ENCODE assay signal across 9 cellular contexts in the genomic region with DNA sequence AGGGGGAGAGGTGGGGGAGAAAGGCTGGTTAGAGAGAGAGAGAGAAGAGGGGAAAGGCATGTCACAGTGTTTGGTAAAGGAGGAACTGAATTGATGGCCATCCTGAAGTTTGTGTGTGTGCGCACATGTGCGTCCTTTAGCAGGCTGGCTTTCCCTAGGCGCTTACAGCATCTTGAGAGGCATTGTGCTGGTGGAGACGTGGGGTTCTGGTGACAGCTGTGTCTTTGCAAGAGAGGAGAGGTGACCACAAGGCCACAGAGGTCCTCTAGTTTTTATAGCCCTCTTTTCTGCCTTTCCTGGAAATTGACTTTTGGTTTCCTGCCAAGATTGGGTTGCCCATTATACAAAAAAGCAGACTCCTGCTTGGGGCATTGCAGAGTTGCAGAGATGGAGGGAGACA.
DNase-seq lines count a peak whose midpoint lies in the region; TF ChIP-seq lines count a peak whose summit lies in the region.
"Had no signal": no experiment of that assay in that cellular context is flagged by ENCODE, and none has a peak within 500 bp of the region (broad histone marks: within the 10 kb centered on the region; RNA-seq: fewer than 3 reads in every experiment).

No MANE protein-coding gene starts in this region.

- H3K9me3 ChIP-seq in Peyer's patch = peaks cover 0 to 4% (median 0%) of the 10 kb centered on the region in 4 donors
- peaks cover 0 to 12% (median 9%) of the 10 kb centered on the region in 4 donors for H3K9me3 ChIP-seq in esophagus muscularis mucosa
- H3K9me3 ChIP-seq in SJCRH30 (replicated peaks) = no peaks in the 10 kb centered on the region

- peaks cover 0 to 21% (median 0%) of the 10 kb centered on the region in 4 donors for H3K4me1 ChIP-seq in Peyer's patch
- peaks cover 0 to 14% (median 11%) of the 10 kb centered on the region in 4 donors for H3K4me1 ChIP-seq in esophagus muscularis mucosa
- H3K4me1 ChIP-seq in SJCRH30 = no peaks in the 10 kb centered on the region

- TF ChIP-seq CTCF in Peyer's patch (IDR thresholded peaks at IDR 0.05) (no peak), esophagus muscularis mucosa (IDR thresholded peaks at IDR 0.05) (no peak)

- H3K27me3 ChIP-seq in Peyer's patch = no peaks in the 10 kb centered on the region
- H3K27me3 ChIP-seq in esophagus muscularis mucosa = peaks cover 0 to 49% (median 0%) of the 10 kb centered on the region in 4 donors
- H3K27me3 ChIP-seq in SJCRH30 = no peaks in the 10 kb centered on the region

- H3K4me3 ChIP-seq in Peyer's patch (peak overlapping the region; percentile 28 to 46 (median 40)), esophagus muscularis mucosa (peak overlapping the region in 3 of 4 donors; percentile 33 to 41 (median 37)), SJCRH30 (no peak overlapping the region)

- DNase-seq in NCI-H510A treated with DMSO at 0.1 percent for 48 hours (lab: John Stamatoyannopoulos, UW) = peak; percentile 21
- no peak for DNase-seq in NCI-H510A (lab: John Stamatoyannopoulos, UW)
- DNase-seq in Peyer's patch = no peak
- DNase-seq in esophagus muscularis mucosa (ENCODE audit: extremely low spot score) = no peak
- peak; percentile 16 to 22 for DNase-seq in stimulated activated CD8-positive, alpha-beta memory T cell treated with anti-CD3 and anti-CD28 coated beads, Interleukin-15, amount 100 ng/mL, for 48 hours (ENCODE audit: low read depth in 2 of 2)
- no peak for DNase-seq in activated effector memory CD4-positive, alpha-beta T cell treated with anti-CD3 and anti-CD28 coated beads, Interleukin-2, amount 50 U/mL, for 16 hours
- no peak for DNase-seq in SJCRH30
- DNase-seq in glomerular visceral epithelial cell (ENCODE audit: extremely low spot score) = no peak
- DNase-seq: cortex of kidney had no signal

- no peak for TF ChIP-seq EP300 in esophagus muscularis mucosa (IDR thresholded peaks at IDR 0.05)

- TF ChIP-seq POLR2A in Peyer's patch (IDR thresholded peaks at IDR 0.05) = no peak
- TF ChIP-seq POLR2A in esophagus muscularis mucosa (IDR thresholded peaks at IDR 0.05; ENCODE audit: low read depth) = no peak

- 70% methylated on average over 4 of the region's 4 CpGs for WGBS in esophagus muscularis mucosa

- H3K36me3 ChIP-seq in Peyer's patch (no peaks in the 10 kb centered on the region), esophagus muscularis mucosa (no peaks in the 10 kb centered on the region), SJCRH30 (no peaks in the 10 kb centered on the region)

- H3K27ac ChIP-seq in Peyer's patch = peak overlapping the region; percentile 57 to 75 (median 60)
- H3K27ac ChIP-seq in esophagus muscularis mucosa (replicated peaks in 1 of 4) = no peak overlapping the region
- H3K27ac ChIP-seq in SJCRH30 = no peak overlapping the region

- intact Hi-C loops in esophagus muscularis mucosa (cut with DNase I) = no loop called here

Comparison
In these comparisons a context has a peak if more than half of its experiments do, and no peak if none do; other contexts are left out.
1. DNase-seq: peak in NCI-H510A treated with DMSO at 0.1 percent for 48 hours (single experiment) and stimulated activated CD8-positive, alpha-beta memory T cell treated with anti-CD3 and anti-CD28 coated beads, Interleukin-15, amount 100 ng/mL, for 48 hours (2 of 2); none in NCI-H510A (single experiment), Peyer's patch (0 of 3), esophagus muscularis mucosa (single experiment), activated effector memory CD4-positive, alpha-beta T cell treated with anti-CD3 and anti-CD28 coated beads, Interleukin-2, amount 50 U/mL, for 16 hours (single experiment), SJCRH30 (0 of 2) and glomerular visceral epithelial cell (single experiment).
2. H3K27ac ChIP-seq: peak in Peyer's patch (4 of 4); none in esophagus muscularis mucosa (0 of 4) and SJCRH30 (single experiment).